13 cellular contexts compared by ENCODE assay signal in genomic region chr9:118455781-118456180, GRCh38.
"Had no signal": no experiment of that assay in that cellular context is flagged by ENCODE, and none has a peak within 500 bp of the region (broad histone marks: within the 10 kb centered on the region; RNA-seq: fewer than 3 reads in every experiment).

No MANE protein-coding gene starts in this region.

- H3K4me3 ChIP-seq: adrenal gland, ovary, sigmoid colon, stomach had no signal

- ATAC-seq: activated naive CD4-positive, alpha-beta T cell treated with anti-CD3 and anti-CD28 coated beads, Interleukin-2, amount 50 U/mL, for 72 hours; naive thymus-derived CD8-positive, alpha-beta T cell; stimulated activated effector memory CD8-positive, alpha-beta T cell treated with anti-CD3 and anti-CD28 coated beads, Interleukin-12 subunit alpha, Interleukin-12 subunit beta, amount 100 ng/mL, for 72 hours had no signal

- DNase-seq: activated CD4-positive, alpha-beta T cell treated with anti-CD3 and anti-CD28 coated beads for 1 hour; activated gamma-delta T cell treated with Interleukin-2 at 50 U/mL for 16 hours; adrenal gland; effector CD8-positive, alpha-beta T cell; immature natural killer cell; mesendoderm; naive thymus-derived CD8-positive, alpha-beta T cell; ovary; sigmoid colon; stimulated activated CD4-positive, alpha-beta T cell treated with anti-CD3 and anti-CD28 coated beads, Interleukin-4, amount 100 ng/mL, for 24 hours; stomach had no signal
